In genomic region chr17:75523647-75524046, GRCh38 we compare ENCODE assay signal across 2 cellular contexts.
TF ChIP-seq lines count a peak whose summit lies in the region.

No MANE protein-coding gene starts in this region.

TF ChIP-seq in GM23338, 12 proteins besides CTCF, POLR2A, EP300 and RAD21:
- no peak for TF ChIP-seq NANOG (IDR thresholded peaks at IDR 0.05; ENCODE audit: borderline replicate concordance)
- no peak for TF ChIP-seq ZNF331 (CRISPR knock-in tag; IDR thresholded peaks at IDR 0.05; ENCODE audit: low read depth)
- no peak for TF ChIP-seq EZH2 (IDR thresholded peaks at IDR 0.05; ENCODE audit: low read depth, unreplicated experiment)
- TF ChIP-seq, protein P1, sequence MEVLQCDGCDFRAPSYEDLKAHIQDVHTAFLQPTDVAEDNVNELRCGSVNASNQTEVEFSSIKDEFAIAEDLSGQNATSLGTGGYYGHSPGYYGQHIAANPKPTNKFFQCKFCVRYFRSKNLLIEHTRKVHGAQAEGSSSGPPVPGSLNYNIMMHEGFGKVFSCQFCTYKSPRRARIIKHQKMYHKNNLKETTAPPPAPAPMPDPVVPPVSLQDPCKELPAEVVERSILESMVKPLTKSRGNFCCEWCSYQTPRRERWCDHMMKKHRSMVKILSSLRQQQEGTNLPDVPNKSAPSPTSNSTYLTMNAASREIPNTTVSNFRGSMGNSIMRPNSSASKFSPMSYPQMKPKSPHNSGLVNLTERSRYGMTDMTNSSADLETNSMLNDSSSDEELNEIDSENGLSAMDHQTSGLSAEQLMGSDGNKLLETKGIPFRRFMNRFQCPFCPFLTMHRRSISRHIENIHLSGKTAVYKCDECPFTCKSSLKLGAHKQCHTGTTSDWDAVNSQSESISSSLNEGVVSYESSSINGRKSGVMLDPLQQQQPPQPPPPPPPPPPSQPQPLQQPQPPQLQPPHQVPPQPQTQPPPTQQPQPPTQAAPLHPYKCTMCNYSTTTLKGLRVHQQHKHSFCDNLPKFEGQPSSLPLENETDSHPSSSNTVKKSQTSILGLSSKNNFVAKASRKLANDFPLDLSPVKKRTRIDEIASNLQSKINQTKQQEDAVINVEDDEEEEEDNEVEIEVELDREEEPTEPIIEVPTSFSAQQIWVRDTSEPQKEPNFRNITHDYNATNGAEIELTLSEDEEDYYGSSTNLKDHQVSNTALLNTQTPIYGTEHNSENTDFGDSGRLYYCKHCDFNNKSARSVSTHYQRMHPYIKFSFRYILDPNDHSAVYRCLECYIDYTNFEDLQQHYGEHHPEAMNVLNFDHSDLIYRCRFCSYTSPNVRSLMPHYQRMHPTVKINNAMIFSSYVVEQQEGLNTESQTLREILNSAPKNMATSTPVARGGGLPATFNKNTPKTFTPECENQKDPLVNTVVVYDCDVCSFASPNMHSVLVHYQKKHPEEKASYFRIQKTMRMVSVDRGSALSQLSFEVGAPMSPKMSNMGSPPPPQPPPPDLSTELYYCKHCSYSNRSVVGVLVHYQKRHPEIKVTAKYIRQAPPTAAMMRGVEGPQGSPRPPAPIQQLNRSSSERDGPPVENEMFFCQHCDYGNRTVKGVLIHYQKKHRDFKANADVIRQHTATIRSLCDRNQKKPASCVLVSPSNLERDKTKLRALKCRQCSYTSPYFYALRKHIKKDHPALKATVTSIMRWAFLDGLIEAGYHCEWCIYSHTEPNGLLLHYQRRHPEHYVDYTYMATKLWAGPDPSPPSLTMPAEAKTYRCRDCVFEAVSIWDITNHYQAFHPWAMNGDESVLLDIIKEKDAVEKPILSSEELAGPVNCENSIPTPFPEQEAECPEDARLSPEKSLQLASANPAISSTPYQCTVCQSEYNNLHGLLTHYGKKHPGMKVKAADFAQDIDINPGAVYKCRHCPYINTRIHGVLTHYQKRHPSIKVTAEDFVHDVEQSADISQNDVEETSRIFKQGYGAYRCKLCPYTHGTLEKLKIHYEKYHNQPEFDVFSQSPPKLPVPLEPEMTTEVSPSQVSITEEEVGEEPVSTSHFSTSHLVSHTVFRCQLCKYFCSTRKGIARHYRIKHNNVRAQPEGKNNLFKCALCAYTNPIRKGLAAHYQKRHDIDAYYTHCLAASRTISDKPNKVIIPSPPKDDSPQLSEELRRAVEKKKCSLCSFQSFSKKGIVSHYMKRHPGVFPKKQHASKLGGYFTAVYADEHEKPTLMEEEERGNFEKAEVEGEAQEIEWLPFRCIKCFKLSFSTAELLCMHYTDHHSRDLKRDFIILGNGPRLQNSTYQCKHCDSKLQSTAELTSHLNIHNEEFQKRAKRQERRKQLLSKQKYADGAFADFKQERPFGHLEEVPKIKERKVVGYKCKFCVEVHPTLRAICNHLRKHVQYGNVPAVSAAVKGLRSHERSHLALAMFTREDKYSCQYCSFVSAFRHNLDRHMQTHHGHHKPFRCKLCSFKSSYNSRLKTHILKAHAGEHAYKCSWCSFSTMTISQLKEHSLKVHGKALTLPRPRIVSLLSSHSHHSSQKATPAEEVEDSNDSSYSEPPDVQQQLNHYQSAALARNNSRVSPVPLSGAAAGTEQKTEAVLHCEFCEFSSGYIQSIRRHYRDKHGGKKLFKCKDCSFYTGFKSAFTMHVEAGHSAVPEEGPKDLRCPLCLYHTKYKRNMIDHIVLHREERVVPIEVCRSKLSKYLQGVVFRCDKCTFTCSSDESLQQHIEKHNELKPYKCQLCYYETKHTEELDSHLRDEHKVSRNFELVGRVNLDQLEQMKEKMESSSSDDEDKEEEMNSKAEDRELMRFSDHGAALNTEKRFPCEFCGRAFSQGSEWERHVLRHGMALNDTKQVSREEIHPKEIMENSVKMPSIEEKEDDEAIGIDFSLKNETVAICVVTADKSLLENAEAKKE (CRISPR knock-in tag; IDR thresholded peaks at IDR 0.05), result no peak
- no peak for TF ChIP-seq ZNF114 (CRISPR knock-in tag; IDR thresholded peaks at IDR 0.05)
- TF ChIP-seq JUNB (IDR thresholded peaks at IDR 0.05; ENCODE audit: unreplicated experiment), result no peak
- no peak for TF ChIP-seq CREB1 (CRISPR knock-in tag; IDR thresholded peaks at IDR 0.05; ENCODE audit: low read depth)
- TF ChIP-seq EZH2phosphoT487 (IDR thresholded peaks at IDR 0.05; ENCODE audit: unreplicated experiment), result no peak

TF ChIP-seq in K562, 482 proteins besides CTCF, POLR2A, EP300 and RAD21:
- TF ChIP-seq ZFP36 (IDR thresholded peaks at IDR 0.05; ENCODE audit: low read depth, low read length, partially characterized antibody), result peak; percentile 18
- TF ChIP-seq ZNF23 (CRISPR knock-in tag; IDR thresholded peaks at IDR 0.05), result no peak
- 0 out of 2 replicates have a peak, but pooled peaks have one; percentile 15 for TF ChIP-seq ZKSCAN1 (IDR thresholded peaks at IDR 0.05; ENCODE audit: low read depth, low read length)
